In genomic region chr16:30444231-30445148, GRCh38 we compare ENCODE assay signal across 1 cellular context.
TF ChIP-seq lines count a peak whose summit lies in the region.

No MANE protein-coding gene starts in this region.

TF ChIP-seq in GM23338, 12 proteins besides CTCF, POLR2A, EP300 and RAD21 (continued from another document):
- no peak for TF ChIP-seq REST (IDR thresholded peaks at IDR 0.05; ENCODE audit: unreplicated experiment)
- no peak for TF ChIP-seq STAT1 (IDR thresholded peaks at IDR 0.05; ENCODE audit: unreplicated experiment)
- TF ChIP-seq ZNF331 (CRISPR knock-in tag; IDR thresholded peaks at IDR 0.05; ENCODE audit: low read depth), result no peak
- TF ChIP-seq ETS1 (IDR thresholded peaks at IDR 0.05), result no peak
- no peak for TF ChIP-seq CREB1 (CRISPR knock-in tag; IDR thresholded peaks at IDR 0.05; ENCODE audit: low read depth)
- TF ChIP-seq ZNF462 (CRISPR knock-in tag; IDR thresholded peaks at IDR 0.05), result no peak
